In the genomic region with DNA sequence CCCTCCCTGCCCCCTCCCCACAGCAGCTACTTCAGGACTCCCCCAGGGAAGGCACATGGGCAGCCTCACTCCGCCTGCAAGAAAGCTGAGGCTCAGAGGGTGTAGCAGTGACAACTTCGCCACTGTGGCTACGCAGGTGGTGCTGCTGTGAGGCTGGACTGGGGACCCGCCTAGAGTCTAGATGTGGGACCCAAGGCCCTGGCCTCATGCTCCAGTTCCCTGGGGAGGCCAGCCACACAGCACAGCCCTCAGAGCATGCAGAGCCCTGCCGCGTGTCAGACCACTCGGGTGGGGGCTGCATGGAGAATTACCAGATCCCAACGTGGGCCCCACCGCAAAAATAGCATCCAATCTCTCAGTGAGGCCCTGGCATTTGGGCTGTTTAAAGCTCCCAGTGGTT, we compare ENCODE assay signal across 9 cellular contexts. TPM values are rescaled to one million over a fixed set of nuclear protein-coding genes. Genes with fewer than 3 reads are reported as not detected.
"Had no signal": no experiment of that assay in that cellular context is flagged by ENCODE, and none has a peak within 500 bp of the region (broad histone marks: within the 10 kb centered on the region; RNA-seq: fewer than 3 reads in every experiment).

No MANE protein-coding gene starts in this region.

- H3K4me3 ChIP-seq: GM23338, HAP-1, K562 had no signal

- H3K9me3 ChIP-seq: HAP-1 had no signal

- H2AFZ ChIP-seq: GM23338 had no signal

- H3K27ac ChIP-seq: HL-60 had no signal

- FAIRE-seq: H1, H54, K562 had no signal

- H3K4me2 ChIP-seq: GM23338 had no signal

- DNase-seq: HFFc6, IMR-90 had no signal

- ATAC-seq: GM23338, HCT116, K562 had no signal

RNA-seq across cellular contexts. Expression of a gene that starts 30.8 kb away (rescaled TPM):
- total RNA-seq: K562 had no signal
- polyA plus RNA-seq: K562 had no signal
